Comparison of ENCODE assay signal across 1 cellular context in the genomic region with DNA sequence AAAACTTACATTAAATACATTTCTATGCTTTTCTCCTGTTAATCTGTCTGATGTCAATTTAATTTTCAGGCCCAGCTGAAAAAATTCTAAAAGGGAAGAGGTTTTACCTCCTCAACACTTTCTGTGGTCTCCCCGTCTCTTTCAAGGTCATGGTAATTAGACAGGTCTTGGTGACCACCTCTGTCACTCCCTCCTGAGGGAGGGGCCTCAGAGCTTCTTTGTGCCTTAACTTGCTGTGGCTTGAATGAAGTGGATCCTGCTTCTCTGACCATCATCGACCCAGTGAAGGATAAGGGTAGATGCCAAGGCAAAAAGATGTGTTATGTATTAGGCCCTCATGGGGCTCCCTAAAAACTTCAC.
TF ChIP-seq lines count a peak whose summit lies in the region.

No MANE protein-coding gene starts in this region.

TF ChIP-seq in endothelial cell of umbilical vein, 7 proteins besides CTCF, POLR2A, EP300 and RAD21 (continued from another document):
- TF ChIP-seq, protein P1, sequence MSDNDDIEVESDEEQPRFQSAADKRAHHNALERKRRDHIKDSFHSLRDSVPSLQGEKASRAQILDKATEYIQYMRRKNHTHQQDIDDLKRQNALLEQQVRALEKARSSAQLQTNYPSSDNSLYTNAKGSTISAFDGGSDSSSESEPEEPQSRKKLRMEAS (IDR thresholded peaks at IDR 0.05; ENCODE audit: insufficient read depth, insufficient read length): no peak
- TF ChIP-seq EZH2 (IDR thresholded peaks at IDR 0.05; ENCODE audit: borderline replicate concordance, low read depth, low read length, severe bottlenecking): no peak
- no peak for TF ChIP-seq POLR2AphosphoS5 (IDR thresholded peaks at IDR 0.05; ENCODE audit: insufficient read depth, low read depth, low read length)
- no peak for TF ChIP-seq JUN (IDR thresholded peaks at IDR 0.05; ENCODE audit: borderline replicate concordance, insufficient read depth, insufficient read length, low read depth)
